2 cellular contexts compared by ENCODE assay signal in genomic region chr10:5694573-5694972, GRCh38.
A peak's percentile ranks its signal among the peaks of the same experiment; 100 is the strongest.
TF ChIP-seq lines count a peak whose summit lies in the region.

No MANE protein-coding gene starts in this region.

TF ChIP-seq in A549, 52 proteins besides CTCF, POLR2A, EP300 and RAD21:
- no peak for TF ChIP-seq ATOH8 (CRISPR knock-in tag; IDR thresholded peaks at IDR 0.05; ENCODE audit: low read depth)
- no peak for TF ChIP-seq CBX8 (IDR thresholded peaks at IDR 0.05)
- no peak for TF ChIP-seq SREBF2 (IDR thresholded peaks at IDR 0.05)
- TF ChIP-seq CBX2 (IDR thresholded peaks at IDR 0.05; ENCODE audit: borderline replicate concordance, low read depth), result no peak
- no peak for TF ChIP-seq CHD2 (IDR thresholded peaks at IDR 0.05; ENCODE audit: low read length, partially characterized antibody)
- TF ChIP-seq FOXS1 (CRISPR knock-in tag; IDR thresholded peaks at IDR 0.05), result no peak
- no peak for TF ChIP-seq GATA3 (IDR thresholded peaks at IDR 0.05; ENCODE audit: borderline replicate concordance)
- no peak for TF ChIP-seq ZFP36 (IDR thresholded peaks at IDR 0.05; ENCODE audit: borderline replicate concordance, partially characterized antibody)
- TF ChIP-seq EHF (CRISPR knock-in tag; IDR thresholded peaks at IDR 0.05), result no peak

TF ChIP-seq in GM12878, 131 proteins besides CTCF, POLR2A, EP300 and RAD21:
- TF ChIP-seq MEF2A (IDR thresholded peaks at IDR 0.05; ENCODE audit: insufficient read depth, low read depth, low read length), result no peak
- TF ChIP-seq RUNX3 (IDR thresholded peaks at IDR 0.05; ENCODE audit: low read length), result peak; percentile 34; the same call in 1 of the 2 replicates
- TF ChIP-seq MXI1 (IDR thresholded peaks at IDR 0.05; ENCODE audit: low read depth, low read length), result peak; percentile 34; the same call in 1 of the 2 replicates
TF ChIP-seq in GM12878: peak in this region for 2.
